In the genomic region with DNA sequence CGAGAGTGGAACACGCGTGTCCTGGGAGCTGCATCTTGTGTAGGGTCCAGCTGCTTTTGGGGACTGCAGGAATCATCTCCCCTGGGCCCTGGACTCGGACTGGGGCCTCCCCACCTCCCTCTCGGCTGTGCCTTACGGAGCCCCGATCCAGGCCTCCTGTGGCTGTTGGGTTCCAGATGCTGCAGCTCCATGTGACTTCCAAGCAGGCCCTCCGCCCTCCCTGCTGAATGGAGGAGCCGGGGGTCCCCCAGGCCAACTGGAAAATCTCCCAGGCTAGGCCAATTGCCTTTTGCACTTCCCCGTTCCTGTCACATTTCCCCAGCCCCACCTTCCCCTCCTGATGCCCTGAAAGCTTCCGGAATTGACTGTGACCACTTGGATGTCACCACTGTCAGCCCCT, we compare ENCODE assay signal across 1 cellular context.
TF ChIP-seq lines count a peak whose summit lies in the region.

No MANE protein-coding gene starts in this region.

TF ChIP-seq in IMR-90, 13 proteins besides CTCF, POLR2A, EP300 and RAD21:
- no peak for TF ChIP-seq SMC3 (IDR thresholded peaks at IDR 0.05; ENCODE audit: low read depth, low read length)
- TF ChIP-seq CHD1 (IDR thresholded peaks at IDR 0.05; ENCODE audit: low read depth, low read length), result no peak
- TF ChIP-seq RFX5 (IDR thresholded peaks at IDR 0.05; ENCODE audit: low read depth, low read length), result no peak
- no peak for TF ChIP-seq RCOR1 (IDR thresholded peaks at IDR 0.05; ENCODE audit: insufficient replicate concordance, low read length)
- TF ChIP-seq FOS (IDR thresholded peaks at IDR 0.05; ENCODE audit: low read depth, low read length), result no peak
- no peak for TF ChIP-seq MXI1 (IDR thresholded peaks at IDR 0.05; ENCODE audit: borderline replicate concordance, low read depth, low read length)
- no peak for TF ChIP-seq MAFK (IDR thresholded peaks at IDR 0.05; ENCODE audit: low read depth, low read length)
- TF ChIP-seq MAZ (IDR thresholded peaks at IDR 0.05; ENCODE audit: borderline replicate concordance, low read depth, low read length), result no peak
- no peak for TF ChIP-seq BHLHE40 (IDR thresholded peaks at IDR 0.05; ENCODE audit: low read depth, low read length)
- TF ChIP-seq, protein P1, sequence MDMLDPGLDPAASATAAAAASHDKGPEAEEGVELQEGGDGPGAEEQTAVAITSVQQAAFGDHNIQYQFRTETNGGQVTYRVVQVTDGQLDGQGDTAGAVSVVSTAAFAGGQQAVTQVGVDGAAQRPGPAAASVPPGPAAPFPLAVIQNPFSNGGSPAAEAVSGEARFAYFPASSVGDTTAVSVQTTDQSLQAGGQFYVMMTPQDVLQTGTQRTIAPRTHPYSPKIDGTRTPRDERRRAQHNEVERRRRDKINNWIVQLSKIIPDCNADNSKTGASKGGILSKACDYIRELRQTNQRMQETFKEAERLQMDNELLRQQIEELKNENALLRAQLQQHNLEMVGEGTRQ (IDR thresholded peaks at IDR 0.05; ENCODE audit: low read depth, low read length), result no peak
- TF ChIP-seq CEBPB (IDR thresholded peaks at IDR 0.05; ENCODE audit: low read depth, low read length), result no peak
- TF ChIP-seq, protein P2, sequence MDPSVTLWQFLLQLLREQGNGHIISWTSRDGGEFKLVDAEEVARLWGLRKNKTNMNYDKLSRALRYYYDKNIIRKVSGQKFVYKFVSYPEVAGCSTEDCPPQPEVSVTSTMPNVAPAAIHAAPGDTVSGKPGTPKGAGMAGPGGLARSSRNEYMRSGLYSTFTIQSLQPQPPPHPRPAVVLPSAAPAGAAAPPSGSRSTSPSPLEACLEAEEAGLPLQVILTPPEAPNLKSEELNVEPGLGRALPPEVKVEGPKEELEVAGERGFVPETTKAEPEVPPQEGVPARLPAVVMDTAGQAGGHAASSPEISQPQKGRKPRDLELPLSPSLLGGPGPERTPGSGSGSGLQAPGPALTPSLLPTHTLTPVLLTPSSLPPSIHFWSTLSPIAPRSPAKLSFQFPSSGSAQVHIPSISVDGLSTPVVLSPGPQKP (IDR thresholded peaks at IDR 0.05; ENCODE audit: borderline replicate concordance, low read depth, low read length), result no peak
- TF ChIP-seq NFE2L2 (IDR thresholded peaks at IDR 0.05; ENCODE audit: low read depth, low read length), result no peak
